In the genomic region with DNA sequence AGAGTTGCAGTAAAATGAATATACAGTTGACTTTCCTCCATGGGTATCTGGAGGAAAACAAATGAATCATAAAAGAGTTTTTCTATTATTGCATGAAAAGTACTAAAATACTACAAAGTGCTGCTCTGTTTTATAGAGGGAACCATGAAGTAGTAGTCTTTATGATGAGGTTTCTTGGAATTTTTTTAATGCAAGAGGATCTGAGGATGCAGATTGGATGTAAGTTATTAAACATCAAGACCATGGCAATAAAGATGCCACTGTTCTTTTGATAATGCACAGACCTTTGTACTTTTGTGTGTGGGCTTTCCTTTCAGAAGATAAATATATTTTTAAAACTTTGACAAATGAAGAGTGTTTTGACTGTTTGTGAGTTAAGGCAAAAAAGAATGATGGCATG, we compare ENCODE assay signal across 35 cellular contexts.
"Had no signal": no experiment of that assay in that cellular context is flagged by ENCODE, and none has a peak within 500 bp of the region (broad histone marks: within the 10 kb centered on the region; RNA-seq: fewer than 3 reads in every experiment).

No MANE protein-coding gene starts in this region.

- H3K36me3 ChIP-seq: adrenal gland, ascending aorta, breast epithelium, cardiac muscle cell, colonic mucosa, esophagus muscularis mucosa, WERI-Rb-1 had no signal

- H3K4me1 Mint-ChIP-seq: activated B cell treated with CpG ODN at 0.5 μM for 24 hours; activated naive CD4-positive, alpha-beta T cell treated with anti-CD3 and anti-CD28 coated beads, Interleukin-2, amount 50 U/mL, for 24 hours; activated naive CD8-positive, alpha-beta T cell treated with anti-CD3 and anti-CD28 coated beads for 36 hours; activated naive CD8-positive, alpha-beta T cell treated with anti-CD3 and anti-CD28 coated beads, Interleukin-2, amount 50 U/mL, for 24 hours; activated T-helper 17 cell treated with anti-CD3 and anti-CD28 coated beads, Interleukin-2, amount 50 U/mL, for 72 hours; endodermal cell; T-helper 17 cell had no signal

- ATAC-seq: activated CD4-positive, CD25-positive, alpha-beta regulatory T cell treated with anti-CD3 and anti-CD28 coated beads, Interleukin-2, amount 50 U/mL, for 24 hours; activated CD8-positive, alpha-beta T cell treated with anti-CD3 and anti-CD28 coated beads for 36 hours; activated naive CD8-positive, alpha-beta T cell treated with anti-CD3 and anti-CD28 coated beads, Interleukin-2, amount 50 U/mL, for 24 hours; activated T-cell treated with anti-CD3 and anti-CD28 coated beads, Interleukin-2, amount 50 U/mL, for 4 hours; T-helper 17 cell had no signal

- H3K9me3 ChIP-seq: adrenal gland, ascending aorta, breast epithelium, colonic mucosa, esophagus muscularis mucosa had no signal

- H3K27ac Mint-ChIP-seq: activated B cell treated with CpG ODN at 0.5 μM for 24 hours; activated CD8-positive, alpha-beta T cell treated with anti-CD3 and anti-CD28 coated beads for 36 hours; activated naive CD4-positive, alpha-beta T cell treated with anti-CD3 and anti-CD28 coated beads for 36 hours; activated naive CD4-positive, alpha-beta T cell treated with anti-CD3 and anti-CD28 coated beads, Interleukin-2, amount 50 U/mL, for 24 hours; activated naive CD8-positive, alpha-beta T cell treated with anti-CD3 and anti-CD28 coated beads for 36 hours; activated naive CD8-positive, alpha-beta T cell treated with anti-CD3 and anti-CD28 coated beads, Interleukin-2, amount 50 U/mL, for 24 hours; activated T-helper 17 cell treated with anti-CD3 and anti-CD28 coated beads, Interleukin-2, amount 50 U/mL, for 72 hours; dendritic cell treated with granulocyte-macrophage colony-stimulating factor and Interleukin-4, amounts not matched to agents 40 ng/mL and 50 ng/mL, for 4 days; endodermal cell; T-helper 17 cell; T-helper 2 cell treated with Interferon-gamma antibody and Interleukin-4, amounts not matched to agents 5 μg/mL and 100 μg/mL, for 36 hours had no signal

- DNase-seq: activated B cell treated with CpG ODN at 0.5 μM for 24 hours; activated CD4-positive, alpha-beta T cell treated with anti-CD3 and anti-CD28 coated beads for 48 hours; activated CD4-positive, alpha-beta T cell treated with anti-CD3 and anti-CD28 coated beads, Interleukin-2, amount 50 U/mL, for 1 hour; activated CD4-positive, alpha-beta T cell treated with anti-CD3 and anti-CD28 coated beads, Interleukin-2, amount 50 U/mL, for 48 hours; activated CD8-positive, alpha-beta memory T cell treated with anti-CD3 and anti-CD28 coated beads for 24 hours; activated CD8-positive, alpha-beta T cell treated with anti-CD3 and anti-CD28 coated beads for 36 hours; activated effector memory CD4-positive, alpha-beta T cell treated with Interleukin-2 at 50 U/mL for 16 hours; activated naive CD4-positive, alpha-beta T cell treated with anti-CD3 and anti-CD28 coated beads for 36 hours; activated naive CD8-positive, alpha-beta T cell treated with anti-CD3 and anti-CD28 coated beads for 36 hours; activated naive CD8-positive, alpha-beta T cell treated with anti-CD3 and anti-CD28 coated beads, Interleukin-2, amount 50 U/mL, for 24 hours; activated T-cell treated with anti-CD3 and anti-CD28 coated beads, Interleukin-2, amount 50 U/mL, for 4 hours; adrenal gland; amygdala; central memory CD4-positive, alpha-beta T cell; cerebellar nuclear complex; colonic mucosa; dorsolateral prefrontal cortex; effector memory CD4-positive, alpha-beta T cell; endodermal cell; erythroblast; head of caudate nucleus; T-helper 17 cell; T1000; WERI-Rb-1 had no signal

- H3K27me3 Mint-ChIP-seq: activated naive CD4-positive, alpha-beta T cell treated with anti-CD3 and anti-CD28 coated beads, Interleukin-2, amount 50 U/mL, for 24 hours; dendritic cell treated with granulocyte-macrophage colony-stimulating factor and Interleukin-4, amounts not matched to agents 40 ng/mL and 50 ng/mL, for 4 days had no signal

- H3K4me3 ChIP-seq: adrenal gland, ascending aorta, breast epithelium, cardiac muscle cell, colonic mucosa, dorsolateral prefrontal cortex, esophagus muscularis mucosa had no signal

- H3K36me3 Mint-ChIP-seq: activated naive CD4-positive, alpha-beta T cell treated with anti-CD3 and anti-CD28 coated beads, Interleukin-2, amount 50 U/mL, for 24 hours; activated naive CD8-positive, alpha-beta T cell treated with anti-CD3 and anti-CD28 coated beads for 36 hours; brain had no signal

- H3K27ac ChIP-seq: adrenal gland, ascending aorta, breast epithelium, cardiac muscle cell, colonic mucosa, dorsolateral prefrontal cortex, esophagus muscularis mucosa, WERI-Rb-1 had no signal

- FAIRE-seq: frontal cortex had no signal

- H3K4me3 Mint-ChIP-seq: activated B cell treated with CpG ODN at 0.5 μM for 24 hours; activated CD8-positive, alpha-beta T cell treated with anti-CD3 and anti-CD28 coated beads for 36 hours; activated naive CD4-positive, alpha-beta T cell treated with anti-CD3 and anti-CD28 coated beads for 36 hours; activated naive CD4-positive, alpha-beta T cell treated with anti-CD3 and anti-CD28 coated beads, Interleukin-2, amount 50 U/mL, for 24 hours; activated naive CD8-positive, alpha-beta T cell treated with anti-CD3 and anti-CD28 coated beads for 36 hours; activated naive CD8-positive, alpha-beta T cell treated with anti-CD3 and anti-CD28 coated beads, Interleukin-2, amount 50 U/mL, for 24 hours; activated T-cell treated with anti-CD3 and anti-CD28 coated beads, Interleukin-2, amount 50 U/mL, for 4 hours; activated T-helper 17 cell treated with anti-CD3 and anti-CD28 coated beads, Interleukin-2, amount 50 U/mL, for 72 hours; dendritic cell treated with granulocyte-macrophage colony-stimulating factor and Interleukin-4, amounts not matched to agents 40 ng/mL and 50 ng/mL, for 4 days; endodermal cell; T-helper 17 cell; T-helper 2 cell treated with Interferon-gamma antibody and Interleukin-4, amounts not matched to agents 5 μg/mL and 100 μg/mL, for 36 hours had no signal

- H3K9me3 Mint-ChIP-seq: activated B cell treated with CpG ODN at 0.5 μM for 24 hours; activated CD8-positive, alpha-beta T cell treated with anti-CD3 and anti-CD28 coated beads for 36 hours; activated naive CD4-positive, alpha-beta T cell treated with anti-CD3 and anti-CD28 coated beads for 36 hours; activated naive CD4-positive, alpha-beta T cell treated with anti-CD3 and anti-CD28 coated beads, Interleukin-2, amount 50 U/mL, for 24 hours; activated naive CD8-positive, alpha-beta T cell treated with anti-CD3 and anti-CD28 coated beads for 36 hours; activated naive CD8-positive, alpha-beta T cell treated with anti-CD3 and anti-CD28 coated beads, Interleukin-2, amount 50 U/mL, for 24 hours; activated T-cell treated with anti-CD3 and anti-CD28 coated beads, Interleukin-2, amount 50 U/mL, for 4 hours; activated T-helper 17 cell treated with anti-CD3 and anti-CD28 coated beads, Interleukin-2, amount 50 U/mL, for 72 hours; brain; dendritic cell treated with granulocyte-macrophage colony-stimulating factor and Interleukin-4, amounts not matched to agents 40 ng/mL and 50 ng/mL, for 4 days; endodermal cell had no signal

- H3K27me3 ChIP-seq: adrenal gland, ascending aorta, breast epithelium, cardiac muscle cell, colonic mucosa, dorsolateral prefrontal cortex, esophagus muscularis mucosa had no signal

- H3K4me1 ChIP-seq: adrenal gland, ascending aorta, breast epithelium, colonic mucosa, esophagus muscularis mucosa had no signal
